Comparison of ENCODE assay signal across 32 cellular contexts in genomic region chr10:6759961-6760360, GRCh38.
"Had no signal": no experiment of that assay in that cellular context is flagged by ENCODE, and none has a peak within 500 bp of the region (broad histone marks: within the 10 kb centered on the region; RNA-seq: fewer than 3 reads in every experiment).

No MANE protein-coding gene starts in this region.

- H3K36me3 ChIP-seq: adrenal gland, brain microvascular endothelial cell, breast epithelium had no signal

- H3K9me3 ChIP-seq: adrenal gland, body of pancreas had no signal

- ATAC-seq: activated CD8-positive, alpha-beta T cell treated with anti-CD3 and anti-CD28 coated beads for 36 hours; activated naive CD4-positive, alpha-beta T cell treated with anti-CD3 and anti-CD28 coated beads, Interleukin-2, amount 50 U/mL, for 72 hours; activated T-cell treated with anti-CD3 and anti-CD28 coated beads, Interleukin-2, amount 50 U/mL, for 4 hours; activated T-cell treated with anti-CD3 and anti-CD28 coated beads, Interleukin-2, amount 50 U/mL, for 72 hours; activated T-helper 17 cell treated with anti-CD3 and anti-CD28 coated beads, Interleukin-2, amount 50 U/mL, for 72 hours; body of pancreas had no signal

- H3K27me3 ChIP-seq: adrenal gland, brain microvascular endothelial cell, breast epithelium had no signal

- DNase-seq: activated B cell treated with CpG ODN at 0.5 μM for 24 hours; activated CD4-positive, alpha-beta memory T cell treated with anti-CD3 and anti-CD28 coated beads for 36 hours; activated CD4-positive, alpha-beta T cell treated with anti-CD3 and anti-CD28 coated beads for 4 hours; activated CD4-positive, alpha-beta T cell treated with anti-CD3 and anti-CD28 coated beads, Interleukin-2, amount 10 ng/mL, durations not matched to agents 24 days and 14 days; activated CD4-positive, alpha-beta T cell treated with anti-CD3 and anti-CD28 coated beads, Interleukin-2, amount 50 U/mL, for 1 hour; activated CD4-positive, alpha-beta T cell treated with anti-CD3 and anti-CD28 coated beads, Interleukin-2, amount 50 U/mL, for 4 hours; activated CD4-positive, CD25-positive, alpha-beta regulatory T cell treated with anti-CD3 and anti-CD28 coated beads, Interleukin-2, amount 50 U/mL, for 72 hours; activated CD8-positive, alpha-beta memory T cell treated with anti-CD3 and anti-CD28 coated beads, Interleukin-2, amount 50 U/mL, for 4 hours; activated CD8-positive, alpha-beta T cell treated with anti-CD3 and anti-CD28 coated beads for 36 hours; activated effector memory CD4-positive, alpha-beta T cell treated with anti-CD3 and anti-CD28 coated beads, Interleukin-2, amount 50 U/mL, for 16 hours; activated gamma-delta T cell treated with Interleukin-2 at 50 U/mL for 16 hours; activated naive CD4-positive, alpha-beta T cell; activated naive CD4-positive, alpha-beta T cell treated with anti-CD3 and anti-CD28 coated beads for 36 hours; activated naive CD4-positive, alpha-beta T cell treated with anti-CD3 and anti-CD28 coated beads, Interleukin-2, amount 50 U/mL, for 16 hours; activated naive CD8-positive, alpha-beta T cell treated with anti-CD3 and anti-CD28 coated beads for 36 hours; activated T-cell treated with anti-CD3 and anti-CD28 coated beads for 4 hours; activated T-cell treated with anti-CD3 and anti-CD28 coated beads, Interleukin-2, amount 50 U/mL, for 1 hour; activated T-cell treated with anti-CD3 and anti-CD28 coated beads, Interleukin-2, amount 50 U/mL, for 4 hours; activated T-cell treated with anti-CD3 and anti-CD28 coated beads, Interleukin-2, amount 50 U/mL, for 72 hours; adrenal gland; amniotic stem cell; aorta; body of pancreas; brain microvascular endothelial cell; central memory CD4-positive, alpha-beta T cell; T-helper 1 cell; T-helper 2 cell; T-helper 9 cell had no signal

- H3K4me1 ChIP-seq: adrenal gland, body of pancreas, breast epithelium had no signal

- H3K27ac ChIP-seq: adrenal gland, body of pancreas, brain microvascular endothelial cell, breast epithelium, VCaP had no signal

- H3K4me3 ChIP-seq: adrenal gland, body of pancreas, breast epithelium had no signal
